In genomic region chr2:24743914-24744313, GRCh38 we compare ENCODE assay signal across 1 cellular context.
TF ChIP-seq lines count a peak whose summit lies in the region.

No MANE protein-coding gene starts in this region.

TF ChIP-seq in endothelial cell of umbilical vein, 7 proteins besides CTCF, POLR2A, EP300 and RAD21:
- TF ChIP-seq JUN (IDR thresholded peaks at IDR 0.05; ENCODE audit: borderline replicate concordance, insufficient read depth, insufficient read length, low read depth) (no peak), GATA2 (IDR thresholded peaks at IDR 0.05; ENCODE audit: insufficient read depth, insufficient read length, low read depth, low read length) (no peak), EZH2 (IDR thresholded peaks at IDR 0.05; ENCODE audit: borderline replicate concordance, low read depth, low read length, severe bottlenecking) (no peak), MYC (IDR thresholded peaks at IDR 0.05; ENCODE audit: low read depth, low read length) (no peak), MAX (IDR thresholded peaks at IDR 0.05; ENCODE audit: insufficient read depth, insufficient read length) (no peak), POLR2AphosphoS5 (IDR thresholded peaks at IDR 0.05; ENCODE audit: insufficient read depth, low read depth, low read length) (no peak), FOS (IDR thresholded peaks at IDR 0.05; ENCODE audit: borderline replicate concordance, insufficient read depth, low read length) (no peak)
TF ChIP-seq in endothelial cell of umbilical vein: peak in this region for 0.
